9 cellular contexts compared by ENCODE assay signal in genomic region chr1:23018661-23019093, GRCh38. TPM values are rescaled to one million over a fixed set of nuclear protein-coding genes. Genes with fewer than 3 reads are reported as not detected.
DNase-seq lines count a peak whose midpoint lies in the region; ATAC-seq and TF ChIP-seq lines count a peak whose summit lies in the region.
"Had no signal": no experiment of that assay in that cellular context is flagged by ENCODE, and none has a peak within 500 bp of the region (broad histone marks: within the 10 kb centered on the region; RNA-seq: fewer than 3 reads in every experiment).

No MANE protein-coding gene starts in this region.

- POLR2A ChIA-PET in HCT116 (lab: Charles Lee): interaction anchor here (0.7 to 1.0 kb wide), 2 partner anchors 19 to 150 kb away, joined by 3 read pairs; partner anchors contain the start of gene LUZP1

- peak; percentile 10 for ATAC-seq in HCT116
- peak in 1 of 2 donors; percentile 3 for ATAC-seq in stimulated activated naive B cell treated with anti-CD40 and anti-IgM and Interleukin-4, amounts not matched to agents 10 μg/mL and 1 μg/mL and 100 μg/mL, for 72 hours (replicated peaks)

- H3K79me2 ChIP-seq in HCT116 (ENCODE audit: insufficient read depth, low read length): peaks cover 47% of the 10 kb centered on the region

- H3K4me3 ChIP-seq in HCT116 (replicated peaks in 1 of 2; ENCODE audit: low read depth in 1 of 2, low read length in 2 of 2): peak overlapping the region; percentile 89 to 92
- peak overlapping the region; percentile 86 for H3K4me3 ChIP-seq in iPS-18a (ENCODE audit: low read length)

- intact Hi-C loops in HCT116 (cut with micrococcal nuclease): no loop called here
- intact Hi-C loops in activated T-helper 2 cell treated with anti-CD3 and anti-CD28 coated beads, Interferon-gamma antibody, Interleukin-2, Interleukin-4, amounts not matched to agents 10 μg/mL and 5 μg/mL and 100 μg/mL, durations not matched to agents 14 hours and 24 hours and 36 hours (cut with micrococcal nuclease): no loop called here

- RAD21 ChIA-PET in HCT116 (lab: Charles Lee; ENCODE audit: low non-redundant PET in 1 of 2, low total read pairs in 2 of 2, uncharacterized antibody in 2 of 2, unreplicated experiment in 2 of 2): no interaction called here

- H3K36me3 Mint-ChIP-seq in activated T-helper 2 cell treated with anti-CD3 and anti-CD28 coated beads, Interferon-gamma antibody, Interleukin-2, Interleukin-4, amounts not matched to agents 10 μg/mL and 5 μg/mL and 100 μg/mL, durations not matched to agents 14 hours and 24 hours and 36 hours (ENCODE audit: low read depth): peaks cover 25% of the 10 kb centered on the region
- H3K36me3 Mint-ChIP-seq in stimulated activated naive B cell treated with anti-CD40 and anti-IgM and Interleukin-4, amounts not matched to agents 10 μg/mL and 1 μg/mL and 100 μg/mL, for 72 hours: peaks cover 7 to 9% of the 10 kb centered on the region in 2 donors

- H3K27ac ChIP-seq in HCT116 (ENCODE audit: low read depth, low read length) (peak overlapping the region; percentile 34), iPS-18a (ENCODE audit: low read length) (peak overlapping the region; percentile 28)

- peak overlapping the region; percentile 85 for H3K27ac Mint-ChIP-seq in activated T-helper 2 cell treated with anti-CD3 and anti-CD28 coated beads, Interferon-gamma antibody, Interleukin-2, Interleukin-4, amounts not matched to agents 10 μg/mL and 5 μg/mL and 100 μg/mL, durations not matched to agents 14 hours and 24 hours and 36 hours
- peak overlapping the region; percentile 97 for H3K27ac Mint-ChIP-seq in stimulated activated naive B cell treated with anti-CD40 and anti-IgM and Interleukin-4, amounts not matched to agents 10 μg/mL and 1 μg/mL and 100 μg/mL, for 72 hours

- H3K9me3 ChIP-seq in HCT116 (ENCODE audit: control insufficient read depth in 1 of 2, insufficient read depth in 1 of 2, low read depth in 1 of 2, low read length in 2 of 2) (no peaks in the 10 kb centered on the region), iPS-18a (ENCODE audit: control insufficient read depth, low read depth, low read length) (peaks cover 6% of the 10 kb centered on the region)

- no peak for TF ChIP-seq RAD21 in HCT116 (IDR thresholded peaks at IDR 0.05; ENCODE audit: low read depth)

- peak overlapping the region; percentile 94 for H3K4me3 Mint-ChIP-seq in activated T-helper 2 cell treated with anti-CD3 and anti-CD28 coated beads, Interferon-gamma antibody, Interleukin-2, Interleukin-4, amounts not matched to agents 10 μg/mL and 5 μg/mL and 100 μg/mL, durations not matched to agents 14 hours and 24 hours and 36 hours (ENCODE audit: low read depth)
- peak overlapping the region; percentile 94 to 95 for H3K4me3 Mint-ChIP-seq in stimulated activated naive B cell treated with anti-CD40 and anti-IgM and Interleukin-4, amounts not matched to agents 10 μg/mL and 1 μg/mL and 100 μg/mL, for 72 hours

- H3K4me1 ChIP-seq in HCT116 (ENCODE audit: control insufficient read depth in 1 of 2, insufficient read depth in 2 of 2, low read length in 2 of 2): peaks cover 7 to 30% of the 10 kb centered on the region in 2 experiments; a peak in 3 of 4 replicates
- peaks cover 9% of the 10 kb centered on the region for H3K4me1 ChIP-seq in iPS-18a (ENCODE audit: control insufficient read depth, low read depth, low read length)

- H3K36me3 ChIP-seq in HCT116 (ENCODE audit: control insufficient read depth in 1 of 2, insufficient read depth in 2 of 2, low read length in 2 of 2) (no peaks in the 10 kb centered on the region; a peak in 1 of 4 replicates), iPS-18a (ENCODE audit: control insufficient read depth, low read depth, low read length) (no peaks in the 10 kb centered on the region)

- peak overlapping the region; percentile 83 for H3K4me2 ChIP-seq in HCT116 (ENCODE audit: low read length)

- H3K4me1 Mint-ChIP-seq in activated T-helper 2 cell treated with anti-CD3 and anti-CD28 coated beads, Interferon-gamma antibody, Interleukin-2, Interleukin-4, amounts not matched to agents 10 μg/mL and 5 μg/mL and 100 μg/mL, durations not matched to agents 14 hours and 24 hours and 36 hours (ENCODE audit: low read depth): peaks cover 31% of the 10 kb centered on the region
- peaks cover 23 to 46% of the 10 kb centered on the region in 2 donors for H3K4me1 Mint-ChIP-seq in stimulated activated naive B cell treated with anti-CD40 and anti-IgM and Interleukin-4, amounts not matched to agents 10 μg/mL and 1 μg/mL and 100 μg/mL, for 72 hours

- H3K9ac ChIP-seq in HCT116 (ENCODE audit: low read length): peak overlapping the region; percentile 96
- H3K9ac ChIP-seq in iPS-18a (ENCODE audit: low read length): peak overlapping the region; percentile 91

- peaks cover 19% of the 10 kb centered on the region; the same call in 1 of the 2 replicates for H4K20me1 ChIP-seq in HCT116 (ENCODE audit: insufficient read depth)

- peaks cover 2% of the 10 kb centered on the region for H3K27me3 Mint-ChIP-seq in activated T-helper 2 cell treated with anti-CD3 and anti-CD28 coated beads, Interferon-gamma antibody, Interleukin-2, Interleukin-4, amounts not matched to agents 10 μg/mL and 5 μg/mL and 100 μg/mL, durations not matched to agents 14 hours and 24 hours and 36 hours (ENCODE audit: low read depth)
- no peaks in the 10 kb centered on the region for H3K27me3 Mint-ChIP-seq in stimulated activated naive B cell treated with anti-CD40 and anti-IgM and Interleukin-4, amounts not matched to agents 10 μg/mL and 1 μg/mL and 100 μg/mL, for 72 hours

- no peaks in the 10 kb centered on the region for H3K9me2 ChIP-seq in HCT116 (ENCODE audit: insufficient read depth)

- H3K9me3 Mint-ChIP-seq in activated T-helper 2 cell treated with anti-CD3 and anti-CD28 coated beads, Interferon-gamma antibody, Interleukin-2, Interleukin-4, amounts not matched to agents 10 μg/mL and 5 μg/mL and 100 μg/mL, durations not matched to agents 14 hours and 24 hours and 36 hours: peaks cover 19% of the 10 kb centered on the region
- peaks cover 3 to 8% of the 10 kb centered on the region in 2 donors for H3K9me3 Mint-ChIP-seq in stimulated activated naive B cell treated with anti-CD40 and anti-IgM and Interleukin-4, amounts not matched to agents 10 μg/mL and 1 μg/mL and 100 μg/mL, for 72 hours

- CTCF ChIA-PET in HCT116 (lab: Charles Lee): no interaction called here

- DNase-seq in AG08395 (ENCODE audit: low spot score) (peak; percentile 15), HCT116 (ENCODE audit: low read depth, low spot score) (no peak), NCI-H526 (lab: John Stamatoyannopoulos, UW) (no peak)
- no peak for DNase-seq in activated T-helper 2 cell treated with anti-CD3 and anti-CD28 coated beads, Interferon-gamma antibody, Interleukin-2, Interleukin-4, amounts not matched to agents 10 μg/mL and 5 μg/mL and 100 μg/mL, durations not matched to agents 14 hours and 24 hours and 36 hours (ENCODE audit: low spot score)
- DNase-seq in stimulated activated naive B cell treated with anti-CD40 and anti-IgM and Interleukin-4, amounts not matched to agents 10 μg/mL and 1 μg/mL and 100 μg/mL, for 72 hours: no peak
- DNase-seq in activated effector memory CD4-positive, alpha-beta T cell treated with Interleukin-2 at 50 U/mL for 16 hours: no peak
- DNase-seq in stimulated activated CD4-positive, alpha-beta T cell treated with anti-CD3 and anti-CD28 coated beads, Interleukin-1b, Interleukin-23, amount 100 ng/mL, for 48 hours: no peak

- H3K27me3 ChIP-seq in HCT116 (ENCODE audit: insufficient read depth, low read length) (no peaks in the 10 kb centered on the region), iPS-18a (ENCODE audit: control insufficient read depth, insufficient read depth, low read length) (no peaks in the 10 kb centered on the region)

- peak overlapping the region; percentile 65 for H2AFZ ChIP-seq in HCT116 (ENCODE audit: low read depth, low read length, poor library complexity, severe bottlenecking)

- no peak for TF ChIP-seq POLR2A in HCT116 (IDR thresholded peaks at IDR 0.05; ENCODE audit: borderline replicate concordance, extremely low read depth, insufficient read depth, insufficient read length)

- BruUV-seq in HCT116 (replicated peaks; lab: Mats Ljungman, UMichigan): TSS peak; percentile 95

- no peak for TF ChIP-seq CTCF in HCT116 (IDR thresholded peaks at IDR 0.05 in 2 of 3, conservative IDR thresholded peaks at IDR 0.05 in 1 of 3; ENCODE audit: borderline replicate concordance in 1 of 3, insufficient read depth in 1 of 3, low read depth in 2 of 3, low read length in 2 of 3)

TF ChIP-seq in HCT116, 20 proteins besides CTCF, POLR2A, EP300 and RAD21 (continues in another document):
- no peak for TF ChIP-seq EZH2phosphoT487 (IDR thresholded peaks at IDR 0.05; ENCODE audit: borderline replicate concordance)
- TF ChIP-seq MAX (IDR thresholded peaks at IDR 0.05): no peak
- no peak for TF ChIP-seq YY1 (IDR thresholded peaks at IDR 0.05; ENCODE audit: extremely low read depth, insufficient replicate concordance, low read depth, low read length)
- TF ChIP-seq EZH2 (IDR thresholded peaks at IDR 0.05): no peak
- TF ChIP-seq SIN3A (IDR thresholded peaks at IDR 0.05; ENCODE audit: low read depth): no peak
- TF ChIP-seq ZNF274 (IDR thresholded peaks at IDR 0.05; ENCODE audit: low read depth, low read length): no peak
- TF ChIP-seq CBX3 (IDR thresholded peaks at IDR 0.05; ENCODE audit: low read depth): no peak
- no peak for TF ChIP-seq ATF3 (IDR thresholded peaks at IDR 0.05)
- TF ChIP-seq JUND (IDR thresholded peaks at IDR 0.05): no peak
- no peak for TF ChIP-seq ELF1 (IDR thresholded peaks at IDR 0.05; ENCODE audit: borderline replicate concordance, low read depth)
- TF ChIP-seq POLR2AphosphoS5 (IDR thresholded peaks at IDR 0.05; ENCODE audit: low read depth, low read length): no peak

RNA-seq across cellular contexts. Expression of gene KDM1A, which starts 0.6 kb away (rescaled TPM):
- 162 TPM for total RNA-seq in HCT116 (2021; ENCODE audit: unreplicated experiment)
- 87.6 and 117 TPM in 2 replicates for polyA plus RNA-seq in HCT116 (2012)
- 76.6 and 77.8 TPM in 2 replicates for total RNA-seq in activated T-helper 2 cell treated with anti-CD3 and anti-CD28 coated beads, Interferon-gamma antibody, Interleukin-2, Interleukin-4, amounts not matched to agents 10 μg/mL and 5 μg/mL and 100 μg/mL, durations not matched to agents 14 hours and 24 hours and 36 hours

RNA-seq across cellular contexts. Expression of gene TEX46, which starts 3.0 kb away (rescaled TPM):
- 1.0 TPM for total RNA-seq in HCT116 (2021; ENCODE audit: unreplicated experiment)
- 0.34 TPM in 1 of 2 replicates, not detected in the other for polyA plus RNA-seq in HCT116 (2012)
- total RNA-seq in activated T-helper 2 cell treated with anti-CD3 and anti-CD28 coated beads, Interferon-gamma antibody, Interleukin-2, Interleukin-4, amounts not matched to agents 10 μg/mL and 5 μg/mL and 100 μg/mL, durations not matched to agents 14 hours and 24 hours and 36 hours: not detected in 2 replicates
- total RNA-seq: lung microvascular endothelial cell had no signal

RNA-seq across cellular contexts. Expression of gene LACTBL1, which starts 46.0 kb away (rescaled TPM):
- total RNA-seq in HCT116 (2021; ENCODE audit: unreplicated experiment): not detected
- polyA plus RNA-seq in HCT116 (2012): not detected in 2 replicates
- not detected in 2 replicates for total RNA-seq in activated T-helper 2 cell treated with anti-CD3 and anti-CD28 coated beads, Interferon-gamma antibody, Interleukin-2, Interleukin-4, amounts not matched to agents 10 μg/mL and 5 μg/mL and 100 μg/mL, durations not matched to agents 14 hours and 24 hours and 36 hours
- total RNA-seq: lung microvascular endothelial cell had no signal
